8 cellular contexts compared by ENCODE assay signal in the genomic region with DNA sequence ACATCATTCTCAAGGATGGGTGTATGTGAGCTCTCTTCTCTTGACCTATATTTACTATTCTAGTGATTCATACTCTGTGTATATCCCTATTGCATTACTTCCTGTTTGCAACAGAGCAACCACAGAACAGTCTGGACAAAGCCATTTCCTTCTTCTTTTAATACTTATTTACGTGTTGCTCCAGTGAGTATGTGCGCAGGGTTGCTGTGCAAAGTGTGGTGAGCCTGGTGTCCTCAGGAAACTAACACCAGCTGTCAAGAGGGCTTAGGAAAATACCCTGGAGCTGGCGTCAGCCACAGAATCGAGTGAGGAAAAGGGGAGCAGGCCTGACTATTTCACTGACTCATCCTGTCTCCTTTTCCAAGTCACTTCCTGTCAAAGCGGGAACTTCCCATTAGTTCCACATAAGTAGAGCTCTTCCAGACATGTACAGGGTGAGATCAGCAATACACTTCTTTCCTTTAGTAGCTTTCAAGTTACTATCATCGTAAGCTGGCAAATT.
DNase-seq lines count a peak whose midpoint lies in the region; ATAC-seq, FAIRE-seq and TF ChIP-seq lines count a peak whose summit lies in the region.

No MANE protein-coding gene starts in this region.

- ATAC-seq in A549 = peak; percentile 91 to 93
- no peak for ATAC-seq in GM21723 (IDR thresholded peaks at IDR 0.05; ENCODE audit: unreplicated experiment)
- ATAC-seq in GM18505 (IDR thresholded peaks at IDR 0.05; ENCODE audit: unreplicated experiment) = no peak

- FAIRE-seq in A549 (lab: Jason Lieb, UNC) = no peak

- POLR2A ChIA-PET in A549 (lab: Yijun Ruan, JAX) = interaction anchor here (0.6 to 1.2 kb wide), 2 partner anchors 101 to 125 kb away, joined by 4 to 6 read pairs; no protein-coding TSS in a partner anchor

- TF ChIP-seq EP300 in A549 (IDR thresholded peaks at IDR 0.05) = no peak

- 44% methylated on average over 6 of the region's 6 CpGs for WGBS in A549 (ENCODE audit: missing lambda C conversion rate)

- TF ChIP-seq POLR2A in A549 (IDR thresholded peaks at IDR 0.05; ENCODE audit: low read length) (no peak), GM18505 (IDR thresholded peaks at IDR 0.05; ENCODE audit: borderline replicate concordance, extremely low read depth, insufficient read depth, insufficient read length) (no peak)

- H3K4me1 ChIP-seq in A549 (peaks cover 8% of the 10 kb centered on the region; the same call in 2 of the 3 replicates), ascending aorta (no peaks in the 10 kb centered on the region)

- TF ChIP-seq RAD21 in A549 (conservative IDR thresholded peaks at IDR 0.05 in 1 of 2, IDR thresholded peaks at IDR 0.05 in 1 of 2) = no peak

- H3K4me3 ChIP-seq in A549 (no peak overlapping the region), ascending aorta (no peak overlapping the region)

- no peaks in the 10 kb centered on the region for H3K27me3 ChIP-seq in ascending aorta

- H3K27ac ChIP-seq in A549 (peak overlapping the region; percentile 54 to 73; a peak in 5 of 6 replicates), ascending aorta (peak overlapping the region in 1 of 2 donors; percentile 10)

- DNase-seq in A549 (ENCODE audit: low read depth in 1 of 2, low spot score in 1 of 2) (peak; percentile 49 to 59), HS-5 (ENCODE audit: low read depth) (peak; percentile 100), ascending aorta (ENCODE audit: low spot score in 2 of 2) (peak; percentile 65 to 81), iris pigment epithelial cell (ENCODE audit: low read depth) (peak; percentile 97), stromal cell of bone marrow (ENCODE audit: low read depth) (peak; percentile 82), NCI-H2227 treated with DMSO at 0.1 percent for 48 hours (lab: John Stamatoyannopoulos, UW) (no peak)

- CTCF ChIA-PET in A549 (lab: Yijun Ruan, JAX) = interaction anchor here (1.0 kb wide), 1 partner anchor 9 kb away, joined by 3 read pairs; no protein-coding TSS in a partner anchor

- H3K9me3 ChIP-seq in A549 = no peaks in the 10 kb centered on the region
- H3K9me3 ChIP-seq in ascending aorta = no peaks in the 10 kb centered on the region

- peak overlapping the region; percentile 35; the same call in 2 of the 3 replicates for H3K4me2 ChIP-seq in A549

- TF ChIP-seq CTCF in A549 (IDR thresholded peaks at IDR 0.05) = no peak
- no peak for TF ChIP-seq CTCF in ascending aorta (IDR thresholded peaks at IDR 0.05)

- no peaks in the 10 kb centered on the region for H3K36me3 ChIP-seq in ascending aorta

- intact Hi-C loops in ascending aorta (cut with DNase I) = no loop called here

TF ChIP-seq in A549, 52 proteins besides CTCF, POLR2A, EP300 and RAD21:
- TF ChIP-seq CEBPB (IDR thresholded peaks at IDR 0.05) (peak in 1 of 2 experiments; percentile 61; a peak in 2 of 4 replicates), JUNB (IDR thresholded peaks at IDR 0.05) (peak; percentile 45; the same call in 1 of the 2 replicates), FOSL2 (IDR thresholded peaks at IDR 0.05) (no peak), FOSL2 (CRISPR knock-in tag; IDR thresholded peaks at IDR 0.05) (peak; percentile 63), EHF (CRISPR knock-in tag; IDR thresholded peaks at IDR 0.05) (no peak), MYC (IDR thresholded peaks at IDR 0.05; ENCODE audit: borderline replicate concordance, low read length) (no peak), JUN (IDR thresholded peaks at IDR 0.05) (0 out of 5 replicates have a peak, but pooled peaks have one; percentile 22 to 29)
TF ChIP-seq in A549: peak in this region for 4.

Comparison
In these comparisons a context has a peak if more than half of its experiments do, and no peak if none do; other contexts are left out.
1. ATAC-seq: peak in A549 (2 of 2); none in GM21723 (single experiment) and GM18505 (single experiment).